15 cellular contexts compared by ENCODE assay signal in genomic region chr12:130017571-130018449, GRCh38.
A peak's percentile ranks its signal among the peaks of the same experiment; 100 is the strongest.
DNase-seq lines count a peak whose midpoint lies in the region; ATAC-seq and TF ChIP-seq lines count a peak whose summit lies in the region.
"Had no signal": no experiment of that assay in that cellular context is flagged by ENCODE, and none has a peak within 500 bp of the region (broad histone marks: within the 10 kb centered on the region; RNA-seq: fewer than 3 reads in every experiment).

No MANE protein-coding gene starts in this region.

- H3K4me1 ChIP-seq in GM23338 (ENCODE audit: insufficient read depth) (no peaks in the 10 kb centered on the region), uterus (no peaks in the 10 kb centered on the region)

- H3K4me2 ChIP-seq in GM23338: no peak overlapping the region

- no peaks in the 10 kb centered on the region for H4K20me1 ChIP-seq in GM23338 (replicated peaks; ENCODE audit: insufficient read depth)

- intact Hi-C loops in posterior cingulate gyrus (cut with DNase I) (no loop called here), lower leg skin (cut with DNase I; ENCODE audit: low total_unique reads) (no loop called here), uterus (cut with DNase I; ENCODE audit: low total_unique reads) (no loop called here)

- H3K36me3 ChIP-seq in GM23338 (ENCODE audit: insufficient read depth) (no peaks in the 10 kb centered on the region; the same call in 1 of the 2 replicates), uterus (no peaks in the 10 kb centered on the region)
- H3K36me3 ChIP-seq: neutrophil had no signal

- H3K9me2 ChIP-seq in GM23338 (ENCODE audit: insufficient read depth): no peaks in the 10 kb centered on the region

- no peaks in the 10 kb centered on the region for H3K79me2 ChIP-seq in GM23338 (replicated peaks; ENCODE audit: insufficient read depth)

- peaks cover 5% of the 10 kb centered on the region for H3K9me3 Mint-ChIP-seq in GM23338

- H3K27ac ChIP-seq in GM23338 (ENCODE audit: low read depth) (no peak overlapping the region), uterus (no peak overlapping the region)
- H3K27ac ChIP-seq: neutrophil had no signal

- peaks cover 37% of the 10 kb centered on the region for H3K36me3 Mint-ChIP-seq in GM23338 (ENCODE audit: low read depth)

- TF ChIP-seq CTCF in GM23338 (conservative IDR thresholded peaks at IDR 0.05; ENCODE audit: low read depth in 2 of 2) (no peak), lower leg skin (IDR thresholded peaks at IDR 0.05) (no peak), uterus (IDR thresholded peaks at IDR 0.05) (no peak)

- no peak overlapping the region; the same call in 1 of the 2 replicates for H2AFZ ChIP-seq in GM23338

- peaks cover 3% of the 10 kb centered on the region for H3K27me3 Mint-ChIP-seq in GM23338 (ENCODE audit: insufficient read depth, low read depth, poor library complexity)

- peak; percentile 10 for DNase-seq in GM23338 (ENCODE audit: low spot score)
- DNase-seq in NCI-H748 treated with DMSO at 0.1 percent for 48 hours (lab: John Stamatoyannopoulos, UW): peak; percentile 38
- DNase-seq in globus pallidus (ENCODE audit: low spot score): peak; percentile 87
- peak; percentile 55 to 96 (median 71) for DNase-seq in posterior cingulate gyrus
- no peak for DNase-seq in lower leg skin (ENCODE audit: low spot score in 2 of 2)
- DNase-seq in uterus: no peak
- DNase-seq in NCI-H2081 treated with DMSO at 0.1 percent for 48 hours (lab: John Stamatoyannopoulos, UW): no peak
- DNase-seq: activated T-cell treated with anti-CD3 and anti-CD28 coated beads, Interleukin-2, amount 50 U/mL, for 1 hour; COR-L47; KBM-7; stimulated activated CD4-positive, alpha-beta T cell treated with anti-CD3 and anti-CD28 coated beads, Interleukin-2, amount 100 ng/mL, for 24 hours; stimulated activated naive CD4-positive, alpha-beta T cell treated with Interleukin-2 at 50 U/mL for 16 hours had no signal

- H3F3A ChIP-seq in GM23338 (replicated peaks; ENCODE audit: low read depth): no peaks in the 10 kb centered on the region

- H3K4me3 Mint-ChIP-seq in GM23338: no peak overlapping the region
- H3K4me3 Mint-ChIP-seq: WTC11 had no signal

- H3K9me3 ChIP-seq in uterus: no peaks in the 10 kb centered on the region
- H3K9me3 ChIP-seq: neutrophil had no signal

- H3K27me3 ChIP-seq in GM23338 (ENCODE audit: insufficient read depth) (peaks cover 8% of the 10 kb centered on the region), uterus (peaks cover 0 to 7% of the 10 kb centered on the region in 2 donors)

- H3K27ac Mint-ChIP-seq in GM23338: no peak overlapping the region
- H3K27ac Mint-ChIP-seq: WTC11 had no signal

- no peak overlapping the region for H3K4me3 ChIP-seq in GM23338
- no peak overlapping the region for H3K4me3 ChIP-seq in lower leg skin (ENCODE audit: low read depth, poor library complexity, severe bottlenecking)
- H3K4me3 ChIP-seq in uterus: no peak overlapping the region

- 39 to 43% methylated on average over 35 of the region's 35 CpGs for WGBS in lower leg skin, 2 donors

- TF ChIP-seq POLR2A in lower leg skin (IDR thresholded peaks at IDR 0.05) (no peak), uterus (IDR thresholded peaks at IDR 0.05) (no peak)

- no peaks in the 10 kb centered on the region for H3K4me1 Mint-ChIP-seq in GM23338
- H3K4me1 Mint-ChIP-seq: WTC11 had no signal

- no peak for ATAC-seq in GM23338
- ATAC-seq: Right ventricle myocardium inferior, WTC11 had no signal

TF ChIP-seq in GM23338, 12 proteins besides CTCF, POLR2A, EP300 and RAD21:
- no peak for TF ChIP-seq CREB1 (CRISPR knock-in tag; IDR thresholded peaks at IDR 0.05; ENCODE audit: low read depth)
- TF ChIP-seq ZNF114 (CRISPR knock-in tag; IDR thresholded peaks at IDR 0.05): no peak
- TF ChIP-seq REST (IDR thresholded peaks at IDR 0.05; ENCODE audit: unreplicated experiment): no peak
- no peak for TF ChIP-seq NANOG (IDR thresholded peaks at IDR 0.05; ENCODE audit: borderline replicate concordance)

Comparison
In these comparisons a context has a peak if more than half of its experiments do, and no peak if none do; other contexts are left out.
1. DNase-seq: peak in GM23338 (single experiment), NCI-H748 treated with DMSO at 0.1 percent for 48 hours (single experiment), globus pallidus (single experiment) and posterior cingulate gyrus (10 of 10); none in lower leg skin (0 of 2), uterus (0 of 2) and NCI-H2081 treated with DMSO at 0.1 percent for 48 hours (single experiment).